In genomic region chr12:113244015-113244983, GRCh38 we compare ENCODE assay signal across 8 cellular contexts. TPM values are rescaled to one million over a fixed set of nuclear protein-coding genes. Genes with fewer than 3 reads are reported as not detected.
DNase-seq lines count a peak whose midpoint lies in the region; ATAC-seq and TF ChIP-seq lines count a peak whose summit lies in the region.

No MANE protein-coding gene starts in this region.

- no peak for TF ChIP-seq CTCF in 22Rv1 (IDR thresholded peaks at IDR 0.05)

- DNase-seq in NCI-H2196 (lab: John Stamatoyannopoulos, UW; ENCODE audit: unreplicated experiment) (peak; percentile 79), dermis blood vessel endothelial cell (peak; percentile 76), mucosa of gallbladder (ENCODE audit: low spot score) (peak; percentile 79), NCI-H1417 treated with DMSO at 0.1 percent for 48 hours (lab: John Stamatoyannopoulos, UW) (no peak), HK-2 (ENCODE audit: unreplicated experiment) (no peak), NCI-H1417 (lab: John Stamatoyannopoulos, UW) (no peak)

- H3K27ac ChIP-seq in 22Rv1: peak overlapping the region; percentile 99

- ATAC-seq in GM18870 (IDR thresholded peaks at IDR 0.05; ENCODE audit: unreplicated experiment): no peak

RNA-seq across cellular contexts. Expression of gene TPCN1, which starts 23.0 kb away (rescaled TPM):
- total RNA-seq in dermis blood vessel endothelial cell (11.2 and 15.1 TPM in 2 replicates), mucosa of gallbladder (97.1 TPM)

RNA-seq across cellular contexts. Expression of gene RITA1, which starts 58.8 kb away (rescaled TPM):
- total RNA-seq in dermis blood vessel endothelial cell (25.0 and 28.3 TPM in 2 replicates), mucosa of gallbladder (21.5 TPM)

RNA-seq across cellular contexts. Expression of gene DDX54, which starts 59.0 kb away (rescaled TPM):
- total RNA-seq in dermis blood vessel endothelial cell: 44.7 and 49.0 TPM in 2 replicates
- total RNA-seq in mucosa of gallbladder: 55.9 TPM

Comparison
In these comparisons a context has a peak if more than half of its experiments do, and no peak if none do; other contexts are left out.
1. DNase-seq: peak in NCI-H2196 (single experiment), dermis blood vessel endothelial cell (single experiment) and mucosa of gallbladder (single experiment); none in NCI-H1417 treated with DMSO at 0.1 percent for 48 hours (single experiment), HK-2 (single experiment) and NCI-H1417 (0 of 3).